ENCODE assay signal across 14 cellular contexts in the genomic region with DNA sequence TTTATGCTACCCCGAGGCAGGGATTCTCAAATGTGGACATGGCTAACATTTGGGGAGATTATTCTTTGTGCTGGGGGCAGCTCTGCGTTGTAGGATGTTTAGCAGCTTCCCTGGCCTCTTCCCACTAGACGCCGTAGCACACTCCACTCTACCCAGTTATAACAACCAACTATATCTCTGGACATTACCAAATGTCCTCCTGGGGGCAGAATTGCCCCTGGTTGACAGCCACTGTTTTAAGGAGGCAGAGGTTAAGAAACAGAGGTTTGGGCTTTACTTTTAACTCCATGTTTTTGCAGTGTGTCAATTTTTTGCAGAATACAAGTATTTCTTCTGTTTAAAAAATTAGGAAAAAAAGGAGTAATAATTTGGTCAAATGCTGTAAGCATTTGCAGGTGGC. TPM values are rescaled to one million over a fixed set of nuclear protein-coding genes. Genes with fewer than 3 reads are reported as not detected.
"Had no signal": no experiment of that assay in that cellular context is flagged by ENCODE, and none has a peak within 500 bp of the region (broad histone marks: within the 10 kb centered on the region; RNA-seq: fewer than 3 reads in every experiment).

No MANE protein-coding gene starts in this region.

- H3K4me1 ChIP-seq: psoas muscle had no signal

- H3K27ac ChIP-seq: gastroesophageal sphincter, left ventricle myocardium inferior, psoas muscle, spleen, VCaP had no signal

- H3K9me3 ChIP-seq: gastroesophageal sphincter, left ventricle myocardium inferior, psoas muscle, spleen, tibial nerve had no signal

- H3K4me3 ChIP-seq: gastroesophageal sphincter, left ventricle myocardium inferior, psoas muscle, spleen, tibial nerve had no signal

- ATAC-seq: activated T-cell treated with anti-CD3 and anti-CD28 coated beads, Interleukin-2, amount 50 U/mL, for 72 hours; gastroesophageal sphincter; psoas muscle; sciatic nerve; stimulated activated naive B cell treated with anti-CD40 and anti-IgM and Interleukin-4, amounts not matched to agents 10 μg/mL and 1 μg/mL and 100 μg/mL, for 72 hours had no signal

- H3K27me3 ChIP-seq: tibial nerve had no signal

- DNase-seq: activated CD4-positive, alpha-beta memory T cell treated with anti-CD3 and anti-CD28 coated beads for 36 hours; activated gamma-delta T cell treated with Interleukin-2 at 50 U/mL for 16 hours; activated naive CD8-positive, alpha-beta T cell treated with anti-CD3 and anti-CD28 coated beads for 36 hours; activated T-cell treated with anti-CD3 and anti-CD28 coated beads, Interleukin-2, amount 50 U/mL, for 72 hours; left ventricle myocardium inferior; mesendoderm; psoas muscle; spleen; stimulated activated CD4-positive, alpha-beta T cell treated with anti-CD3 and anti-CD28 coated beads, Interleukin-1b, Interleukin-23, amount 100 ng/mL, for 48 hours; stimulated activated naive B cell treated with anti-CD40 and anti-IgM and Interleukin-4, amounts not matched to agents 10 μg/mL and 1 μg/mL and 100 μg/mL, for 72 hours had no signal

- H3K36me3 ChIP-seq: gastroesophageal sphincter, left ventricle myocardium inferior, spleen, tibial nerve had no signal

RNA-seq across cellular contexts. Expression of a gene that starts 56.2 kb away (rescaled TPM):
- total RNA-seq: activated naive CD8-positive, alpha-beta T cell treated with anti-CD3 and anti-CD28 coated beads for 36 hours had no signal
